ENCODE assay signal across 14 cellular contexts in genomic region chr1:62571517-62571916, GRCh38. TPM values are rescaled to one million over a fixed set of nuclear protein-coding genes. Genes with fewer than 3 reads are reported as not detected.
"Had no signal": no experiment of that assay in that cellular context is flagged by ENCODE, and none has a peak within 500 bp of the region (broad histone marks: within the 10 kb centered on the region; RNA-seq: fewer than 3 reads in every experiment).

No MANE protein-coding gene starts in this region.

RNA-seq across cellular contexts. Expression of gene ANGPTL3, which starts 25.8 kb away (rescaled TPM):
- total RNA-seq: activated B cell treated with CpG ODN at 0.5 μM for 24 hours; activated CD4-positive, alpha-beta memory T cell treated with anti-CD3 and anti-CD28 coated beads for 36 hours; activated CD4-positive, alpha-beta memory T cell treated with anti-CD3 and anti-CD28 coated beads, Interleukin-2, amount 10 ng/mL, durations not matched to agents 7 days and 5 days; activated CD4-positive, alpha-beta T cell treated with anti-CD3 and anti-CD28 coated beads for 36 hours; activated CD4-positive, alpha-beta T cell treated with anti-CD3 and anti-CD28 coated beads, Interleukin-2, amount 10 ng/mL, durations not matched to agents 24 days and 14 days; activated CD4-positive, alpha-beta T cell treated with anti-CD3 and anti-CD28 coated beads, Interleukin-2, amount 10 ng/mL, durations not matched to agents 7 days and 5 days; activated CD8-positive, alpha-beta memory T cell treated with anti-CD3 and anti-CD28 coated beads for 36 hours; activated CD8-positive, alpha-beta memory T cell treated with anti-CD3 and anti-CD28 coated beads, Interleukin-2, amount 10 ng/mL, durations not matched to agents 7 days and 5 days; activated CD8-positive, alpha-beta T cell treated with anti-CD3 and anti-CD28 coated beads for 36 hours; activated CD8-positive, alpha-beta T cell treated with anti-CD3 and anti-CD28 coated beads, Interleukin-2, amount 10 ng/mL, durations not matched to agents 7 days and 5 days; T-helper 1 cell treated with Interleukin-12 subunit alpha and Interleukin-12 subunit beta and Interleukin-4 antibody, amounts not matched to agents 30 ng/mL and 1 ng/mL, for 36 hours; T-helper 17 cell; T-helper 2 cell treated with Interferon-gamma antibody and Interleukin-4, amounts not matched to agents 100 ng/mL and 5 ng/mL, for 36 hours; WTC11 had no signal
